12 cellular contexts compared by ENCODE assay signal in the genomic region with DNA sequence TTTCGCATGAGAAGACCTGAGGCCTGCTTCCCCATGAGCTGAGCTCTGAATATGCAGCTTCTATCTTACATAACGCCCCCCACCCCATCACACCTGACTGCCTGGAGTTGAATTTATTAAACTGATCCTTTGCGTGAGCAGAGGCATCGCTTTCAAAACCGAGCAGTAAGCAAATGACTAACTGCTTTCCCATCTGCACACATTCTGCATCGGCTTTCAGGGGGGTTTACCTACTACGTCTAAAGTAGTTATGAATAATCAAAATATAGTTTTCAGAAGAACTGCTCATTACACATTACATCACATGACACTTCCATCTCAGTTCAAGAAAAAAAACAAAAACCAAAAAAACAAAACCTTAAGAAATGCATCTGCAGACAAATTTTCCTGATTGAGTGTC. TPM values are rescaled to one million over a fixed set of nuclear protein-coding genes. Genes with fewer than 3 reads are reported as not detected.
A peak's percentile ranks its signal among the peaks of the same experiment; 100 is the strongest.
DNase-seq lines count a peak whose midpoint lies in the region; ATAC-seq and TF ChIP-seq lines count a peak whose summit lies in the region.
"Had no signal": no experiment of that assay in that cellular context is flagged by ENCODE, and none has a peak within 500 bp of the region (broad histone marks: within the 10 kb centered on the region; RNA-seq: fewer than 3 reads in every experiment).

No MANE protein-coding gene starts in this region.

- no peaks in the 10 kb centered on the region for H3K27me3 ChIP-seq in stomach

- H3K36me3 ChIP-seq in stomach, result no peaks in the 10 kb centered on the region

- TF ChIP-seq EP300 in stomach (IDR thresholded peaks at IDR 0.05), result no peak

- TF ChIP-seq CTCF in stomach (IDR thresholded peaks at IDR 0.05), result no peak

- no peak overlapping the region for H3K27ac ChIP-seq in stomach

- H3K9me3 ChIP-seq in stomach, result no peaks in the 10 kb centered on the region

- intact Hi-C loops in stomach (cut with DNase I; ENCODE audit: low total_unique reads), result no loop called here

- peak; percentile 57 for DNase-seq in activated CD4-positive, alpha-beta T cell treated with anti-CD3 and anti-CD28 coated beads for 48 hours
- DNase-seq in activated CD4-positive, alpha-beta T cell treated with anti-CD3 and anti-CD28 coated beads, Interleukin-2, amount 50 U/mL, for 4 hours, result no peak
- DNase-seq in NCI-H526 treated with DMSO at 0.1 percent for 48 hours (lab: John Stamatoyannopoulos, UW), result peak; percentile 51
- DNase-seq in stomach, result no peak
- DNase-seq in NCI-H187 treated with DMSO at 0.1 percent for 48 hours (lab: John Stamatoyannopoulos, UW), result no peak
- no peak for DNase-seq in hepatic stellate cell (ENCODE audit: low spot score)
- DNase-seq: activated CD4-positive, alpha-beta T cell treated with anti-CD3 and anti-CD28 coated beads for 4 hours; KBM-7; kidney glomerular epithelial cell; trophoblast cell had no signal

- H3K4me3 ChIP-seq in stomach, result no peak overlapping the region

- H3K4me1 ChIP-seq in stomach, result no peaks in the 10 kb centered on the region

- ATAC-seq in GM19372 (IDR thresholded peaks at IDR 0.05; ENCODE audit: low read depth, unreplicated experiment) (peak; percentile 93), HG02798 (IDR thresholded peaks at IDR 0.05; ENCODE audit: poor library complexity, unreplicated experiment) (peak; percentile 91)

- no peak for TF ChIP-seq POLR2A in stomach (IDR thresholded peaks at IDR 0.05)

- 76 to 84% (median 78%) methylated on average over 7 of the region's 7 CpGs for WGBS in stomach, 5 donors

RNA-seq across cellular contexts. Expression of gene EGR2, which starts 54.7 kb away (rescaled TPM):
- total RNA-seq in stomach, result 1 to 10 TPM in 1 of 5 donors, under 1 TPM in 1, not detected in 3; 0.73 to 5.8 TPM
- polyA plus RNA-seq in stomach, result 1 to 10 TPM in 2 of 3 donors, under 1 TPM in 1; 0.46 to 1.2 (median 1.2) TPM

Comparison
In these comparisons a context has a peak if more than half of its experiments do, and no peak if none do; other contexts are left out.
1. DNase-seq: peak in activated CD4-positive, alpha-beta T cell treated with anti-CD3 and anti-CD28 coated beads for 48 hours (single experiment) and NCI-H526 treated with DMSO at 0.1 percent for 48 hours (single experiment); none in activated CD4-positive, alpha-beta T cell treated with anti-CD3 and anti-CD28 coated beads, Interleukin-2, amount 50 U/mL, for 4 hours (0 of 2), stomach (single experiment), NCI-H187 treated with DMSO at 0.1 percent for 48 hours (single experiment) and hepatic stellate cell (single experiment).